22 cellular contexts compared by ENCODE assay signal in genomic region chr11:98456281-98456680, GRCh38.
"Had no signal": no experiment of that assay in that cellular context is flagged by ENCODE, and none has a peak within 500 bp of the region (broad histone marks: within the 10 kb centered on the region; RNA-seq: fewer than 3 reads in every experiment).

No MANE protein-coding gene starts in this region.

- H3K9ac ChIP-seq: SK-N-SH had no signal

- H3K4me3 ChIP-seq: MG63 had no signal

- H3K36me3 ChIP-seq: MG63 had no signal

- H3K4me2 ChIP-seq: SK-N-SH had no signal

- ATAC-seq: Panc1 had no signal

- H3K27ac ChIP-seq: RWPE1 had no signal

- H3K9me3 ChIP-seq: MG63, SK-N-SH had no signal

- DNase-seq: Karpas-422; KG1; MG63; NCI-H1092; NCI-H1105 treated with DMSO at 0.1 percent for 48 hours; NCI-H1417 treated with DMSO at 0.1 percent for 48 hours; NCI-H146; NCI-H1694 treated with DMSO at 0.1 percent for 48 hours; NCI-H1930; NCI-H2081; NCI-H2107; NCI-H226; NCI-H446; NCI-H510A; NCI-H524 treated with DMSO at 0.1 percent for 48 hours; NCI-H774; NK-92 treated with Interleukin-12 subunit alpha and Interleukin-12 subunit beta, amount 100 ng/mL, for 24 hours; SHP77; SK-N-SH; T-helper 1 cell had no signal

- H3K27me3 ChIP-seq: MG63 had no signal
